ENCODE assay signal across 8 cellular contexts in the genomic region with DNA sequence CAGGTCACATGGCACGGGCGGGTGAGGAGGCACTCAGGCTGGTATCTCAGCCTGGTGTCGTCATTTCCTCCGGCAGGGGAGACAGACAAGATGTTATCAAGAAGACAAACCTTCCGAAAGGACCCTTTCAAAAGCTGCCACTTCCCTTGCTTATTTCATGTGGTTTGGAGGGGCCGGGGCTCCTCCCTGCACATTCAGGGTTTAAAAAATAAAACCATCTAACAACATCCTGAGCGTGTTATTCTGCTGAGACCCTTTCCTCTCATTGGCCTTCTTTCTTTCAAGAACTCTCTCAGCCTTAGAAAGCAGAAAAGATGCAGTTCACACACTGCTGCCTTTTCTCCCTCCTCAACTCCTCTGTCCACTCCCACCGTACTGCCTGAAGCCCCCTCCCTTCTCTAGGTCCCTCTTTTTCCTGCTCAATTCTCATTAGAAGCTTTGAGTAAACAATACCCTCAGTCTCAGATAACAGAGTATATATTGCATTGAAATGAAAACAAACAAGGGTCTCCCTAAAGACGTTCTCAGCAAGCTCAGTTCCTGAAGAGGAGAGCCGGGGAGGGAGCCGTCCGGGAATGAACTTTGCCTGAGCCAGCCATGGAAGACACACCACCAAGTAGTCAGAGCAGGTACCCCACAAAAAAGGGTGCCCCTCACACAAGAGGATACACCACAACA. TPM values are rescaled to one million over a fixed set of nuclear protein-coding genes. Genes with fewer than 3 reads are reported as not detected.
A peak's percentile ranks its signal among the peaks of the same experiment; 100 is the strongest.
DNase-seq lines count a peak whose midpoint lies in the region; ATAC-seq and TF ChIP-seq lines count a peak whose summit lies in the region.

No MANE protein-coding gene starts in this region.

- no peaks in the 10 kb centered on the region for H3K27me3 ChIP-seq in effector memory CD4-positive, alpha-beta T cell (replicated peaks; ENCODE audit: control insufficient read depth, insufficient read depth, low read length, poor library complexity, severe bottlenecking)
- H3K27me3 ChIP-seq in gastrocnemius medialis, result no peaks in the 10 kb centered on the region

- peak; percentile 71 for DNase-seq in activated CD4-positive, alpha-beta T cell treated with anti-CD3 and anti-CD28 coated beads for 48 hours
- DNase-seq in effector memory CD4-positive, alpha-beta T cell, result peak; percentile 88 to 91 (median 91)
- no peak for DNase-seq in gastrocnemius medialis
- no peak for DNase-seq in NCI-H524 (lab: John Stamatoyannopoulos, UW)
- no peak for DNase-seq in NCI-H446 (lab: John Stamatoyannopoulos, UW)
- DNase-seq in NCI-H1105 (lab: John Stamatoyannopoulos, UW), result no peak

- in situ Hi-C loops in gastrocnemius medialis (cut with MboI; ENCODE audit: low sequenced_read_pairs in 4 of 4), result loop anchor here in 1 of 4 donors (25.0 kb wide), 2 partner anchors 254 to 404 kb away; partner anchors contain the start of gene CTIF

- H3K27ac ChIP-seq in effector memory CD4-positive, alpha-beta T cell (ENCODE audit: insufficient read depth, low read length, poor library complexity, severe bottlenecking), result peak overlapping the region; percentile 61
- H3K27ac ChIP-seq in gastrocnemius medialis, result peak overlapping the region; percentile 70 to 93 (median 89)

- H3K4me1 ChIP-seq in effector memory CD4-positive, alpha-beta T cell (ENCODE audit: control insufficient read depth, insufficient read depth, low read length, poor library complexity, severe bottlenecking), result peaks cover 68% of the 10 kb centered on the region
- H3K4me1 ChIP-seq in gastrocnemius medialis, result peaks cover 69 to 97% of the 10 kb centered on the region in 2 donors

- no peak for TF ChIP-seq CTCF in gastrocnemius medialis (IDR thresholded peaks at IDR 0.05 in 4 of 5, conservative IDR thresholded peaks at IDR 0.05 in 1 of 5)

- ATAC-seq in GM18517 (IDR thresholded peaks at IDR 0.05; ENCODE audit: unreplicated experiment) (peak; percentile 63), HG03175 (IDR thresholded peaks at IDR 0.05; ENCODE audit: unreplicated experiment) (peak; percentile 59), gastrocnemius medialis (no peak)

- TF ChIP-seq POLR2A in gastrocnemius medialis (IDR thresholded peaks at IDR 0.05), result no peak

- peak overlapping the region; percentile 26 for H3K4me3 ChIP-seq in effector memory CD4-positive, alpha-beta T cell (ENCODE audit: insufficient read depth, low read depth, low read length, poor library complexity, severe bottlenecking)
- no peak overlapping the region for H3K4me3 ChIP-seq in gastrocnemius medialis

- no peaks in the 10 kb centered on the region for H3K9me3 ChIP-seq in effector memory CD4-positive, alpha-beta T cell (ENCODE audit: control insufficient read depth, low read length)
- no peaks in the 10 kb centered on the region for H3K9me3 ChIP-seq in gastrocnemius medialis

- peaks cover 6% of the 10 kb centered on the region for H3K36me3 ChIP-seq in effector memory CD4-positive, alpha-beta T cell (ENCODE audit: control insufficient read depth, insufficient read depth, low read length)
- H3K36me3 ChIP-seq in gastrocnemius medialis, result no peaks in the 10 kb centered on the region

- intact Hi-C loops in gastrocnemius medialis (cut with DNase I; ENCODE audit: low total_unique reads), result no loop called here

RNA-seq across cellular contexts. Expression of gene SMAD7, which starts 9.8 kb away (rescaled TPM):
- 10 to 100 TPM in 3 of 4 donors, 1 to 10 TPM in 1; 9.1 to 13.4 (median 10.8) TPM for total RNA-seq in gastrocnemius medialis

Comparison
In these comparisons a context has a peak if more than half of its experiments do, and no peak if none do; other contexts are left out.
1. ATAC-seq: peak in GM18517 (single experiment) and HG03175 (single experiment); none in gastrocnemius medialis (0 of 2).
2. DNase-seq: peak in activated CD4-positive, alpha-beta T cell treated with anti-CD3 and anti-CD28 coated beads for 48 hours (single experiment) and effector memory CD4-positive, alpha-beta T cell (3 of 3); none in gastrocnemius medialis (0 of 2), NCI-H524 (0 of 2), NCI-H446 (0 of 2) and NCI-H1105 (single experiment).